Comparison of ENCODE assay signal across 21 cellular contexts in genomic region chr6:33952016-33952415, GRCh38.
DNase-seq lines count a peak whose midpoint lies in the region; FAIRE-seq and TF ChIP-seq lines count a peak whose summit lies in the region.
"Had no signal": no experiment of that assay in that cellular context is flagged by ENCODE, and none has a peak within 500 bp of the region (broad histone marks: within the 10 kb centered on the region; RNA-seq: fewer than 3 reads in every experiment).

No MANE protein-coding gene starts in this region.

- 0 out of 2 replicates have a peak overlapping the region, but pooled peaks have one; percentile 7 for H2AK5ac ChIP-seq in H1 (ENCODE audit: low read depth, low read length)

- H3K79me2 ChIP-seq in H1 (ENCODE audit: control insufficient read depth in 1 of 2, insufficient read depth in 2 of 2, low read length in 2 of 2): no peaks in the 10 kb centered on the region

- H3K18ac ChIP-seq in H1 (ENCODE audit: extremely low read depth, low read length): no peak overlapping the region

- H2BK5ac ChIP-seq in H1 (ENCODE audit: low read depth, low read length): no peak overlapping the region

- no peak overlapping the region for H4K5ac ChIP-seq in H1 (ENCODE audit: insufficient read length, low read depth, low read length)

- POLR2A ChIA-PET in H1 (lab: Charles Lee; ENCODE audit: partially characterized antibody): interaction anchor here (0.6 to 1.1 kb wide), 2 partner anchors 17 to 46 kb away, joined by 3 read pairs; no protein-coding TSS in a partner anchor

- H4K91ac ChIP-seq in H1 (replicated peaks; ENCODE audit: insufficient read length, low read length): no peak overlapping the region

- H3K9ac ChIP-seq in H1 (replicated peaks in 1 of 4; ENCODE audit: extremely low read depth in 1 of 4, low read depth in 3 of 4, low read length in 3 of 4): no peak overlapping the region
- H3K9ac ChIP-seq in kidney (ENCODE audit: low read length in 2 of 2): no peak overlapping the region
- H3K9ac ChIP-seq: BLaER1 had no signal

- H3K23ac ChIP-seq in H1 (ENCODE audit: insufficient read length): no peak overlapping the region

- H3K27ac ChIP-seq in H1 (ENCODE audit: low read depth, low read length) (no peak overlapping the region), kidney (ENCODE audit: low read depth in 2 of 2, low read length in 2 of 2) (no peak overlapping the region)
- H3K27ac ChIP-seq: BLaER1, C4-2B had no signal

- DNase-seq in 8988T (peak; percentile 4), H1 (ENCODE audit: low read depth in 1 of 2, low spot score in 2 of 2) (no peak), kidney (peak; percentile 44), posterior vena cava (ENCODE audit: low spot score) (peak; percentile 45), T1000 (lab: John Stamatoyannopoulos, UW) (no peak), NCI-H226 (no peak), GM13977 (ENCODE audit: low spot score) (no peak)
- DNase-seq: Caco-2; CD4-positive, CD25-positive, alpha-beta regulatory T cell; CD8-positive, alpha-beta T cell; DND-41; HFFc6 had no signal

- no peaks in the 10 kb centered on the region; a peak in 3 of 7 replicates for H3K27me3 ChIP-seq in H1 (replicated peaks in 1 of 4; ENCODE audit: control insufficient read depth in 3 of 4, extremely low read depth in 1 of 4, insufficient read depth in 3 of 4, low read length in 3 of 4)
- H3K27me3 ChIP-seq: BLaER1 had no signal

- H3K4me1 ChIP-seq in H1 (replicated peaks in 1 of 4; ENCODE audit: control insufficient read depth in 3 of 4, insufficient read depth in 4 of 4, low read length in 3 of 4) (peaks cover 0 to 10% (median 8%) of the 10 kb centered on the region in 4 experiments; a peak in 6 of 7 replicates), kidney (ENCODE audit: control insufficient read depth in 1 of 2, insufficient read depth in 1 of 2, low read depth in 1 of 2, low read length in 2 of 2) (no peaks in the 10 kb centered on the region)
- H3K4me1 ChIP-seq: Caco-2, HAP-1 had no signal

- H3K14ac ChIP-seq in H1 (ENCODE audit: insufficient read length): no peak overlapping the region

- H4K8ac ChIP-seq in H1 (ENCODE audit: extremely low read depth, insufficient read depth, low read length): 0 out of 2 replicates have a peak overlapping the region, but pooled peaks have one; percentile 7

- H2BK15ac ChIP-seq in H1 (ENCODE audit: low read length): no peak overlapping the region

- no peaks in the 10 kb centered on the region for H3K79me1 ChIP-seq in H1 (ENCODE audit: low read depth, low read length)

- H3K23me2 ChIP-seq in H1 (ENCODE audit: low read depth, low read length): 0 out of 2 replicates have a peak, but pooled peaks cover 1% of the 10 kb centered on the region

- no peak overlapping the region for H3K4ac ChIP-seq in H1 (replicated peaks; ENCODE audit: insufficient read length, low read depth, low read length)

- in situ Hi-C loops in GM13977 (cut with MboI; ENCODE audit: low pct_unique_long_range_greater_than_20kb, low sequenced_read_pairs, unreplicated experiment): no loop called here

- H2BK120ac ChIP-seq in H1 (replicated peaks; ENCODE audit: low read depth, low read length): no peak overlapping the region

- H3K36me3 ChIP-seq in H1 (ENCODE audit: control insufficient read depth in 2 of 4, insufficient read depth in 4 of 4, low read length in 3 of 4) (no peaks in the 10 kb centered on the region), kidney (ENCODE audit: control insufficient read depth in 1 of 2, insufficient read depth in 2 of 2, low read length in 2 of 2) (no peaks in the 10 kb centered on the region)
- H3K36me3 ChIP-seq: BLaER1, HAP-1 had no signal

- no peak for FAIRE-seq in H1 (lab: Jason Lieb, UNC)
- no peak for FAIRE-seq in kidney (lab: Jason Lieb, UNC)
- FAIRE-seq: A204.1, G401.6, GM12892, GM19239, H54 had no signal

- H3K9me3 ChIP-seq in H1 (ENCODE audit: insufficient read depth in 2 of 2, low read depth in 1 of 2, low read length in 1 of 2): no peaks in the 10 kb centered on the region
- H3K9me3 ChIP-seq in kidney (ENCODE audit: control insufficient read depth in 1 of 2, low read length in 2 of 2): no peaks in the 10 kb centered on the region
- H3K9me3 ChIP-seq: BLaER1, Caco-2, HAP-1 had no signal

- CTCF ChIA-PET in H1 (lab: Charles Lee; ENCODE audit: partially characterized antibody): interaction anchor here (1.0 to 2.1 kb wide), 11 partner anchors 8 to 241 kb away, joined by 3 to 11 read pairs (median 4); partner anchors contain the start of gene UQCC2

- H3K4me2 ChIP-seq in H1 (ENCODE audit: insufficient read depth in 1 of 2, low read depth in 2 of 2, low read length in 2 of 2): no peak overlapping the region
- H3K4me2 ChIP-seq: GM23338 had no signal

- peak overlapping the region; percentile 65; the same call in 1 of the 2 replicates for H2BK12ac ChIP-seq in H1 (ENCODE audit: low read depth, low read length)

- TF ChIP-seq POLR2A in H1 (IDR thresholded peaks at IDR 0.05; ENCODE audit: control extremely low read depth in 1 of 2, low read depth in 2 of 2, low read length in 2 of 2): no peak

- no peak for TF ChIP-seq RAD21 in H1 (IDR thresholded peaks at IDR 0.05 in 1 of 2, conservative IDR thresholded peaks at IDR 0.05 in 1 of 2; ENCODE audit: low read depth in 2 of 2, low read length in 2 of 2)

- no peaks in the 10 kb centered on the region for H4K20me1 ChIP-seq in H1 (replicated peaks in 1 of 2; ENCODE audit: control insufficient read depth in 1 of 2, insufficient read depth in 2 of 2, low read length in 2 of 2)
- H4K20me1 ChIP-seq: BLaER1 had no signal

- TF ChIP-seq CTCF in H1 (IDR thresholded peaks at IDR 0.05; ENCODE audit: control extremely low read depth in 1 of 3, insufficient read depth in 1 of 3, low read depth in 1 of 3, low read length in 3 of 3): no peak
- TF ChIP-seq CTCF in kidney (IDR thresholded peaks at IDR 0.05; ENCODE audit: borderline replicate concordance, extremely low read depth, insufficient read depth): no peak
- no peak for TF ChIP-seq CTCF in GM13977 (IDR thresholded peaks at IDR 0.05; ENCODE audit: extremely low read depth, insufficient read depth, missing control alignments)

- no peak for TF ChIP-seq EP300 in H1 (IDR thresholded peaks at IDR 0.05; ENCODE audit: borderline replicate concordance in 1 of 2, low read depth in 2 of 2, low read length in 2 of 2)

- no peak overlapping the region for H2AFZ ChIP-seq in H1 (ENCODE audit: low read length)

- H3K56ac ChIP-seq in H1 (replicated peaks; ENCODE audit: insufficient read length, low read depth, low read length): no peak overlapping the region

- intact Hi-C loops in kidney (cut with DNase I) (no loop called here), posterior vena cava (cut with DNase I) (no loop called here)

- H3K4me3 ChIP-seq in H1 (ENCODE audit: extremely low read depth in 1 of 4, insufficient read depth in 2 of 4, low read depth in 3 of 4, low read length in 4 of 4) (no peak overlapping the region), kidney (ENCODE audit: low read length in 2 of 2) (no peak overlapping the region)
- H3K4me3 ChIP-seq: BLaER1, GM23338, HAP-1 had no signal

- 80% methylated on average over 4 of the region's 4 CpGs; no CpG with 5 or more reads in 1 of the 2 experiments for WGBS in H1 (ENCODE audit: extremely low coverage in 1 of 2, insufficient coverage in 1 of 2, insufficient read length in 1 of 2, insufficient replicate concordance in 2 of 2, low coverage in 1 of 2, low lambda C conversion rate in 2 of 2, missing lambda C conversion rate in 1 of 2), 2 experiments

- no peak overlapping the region for H2BK20ac ChIP-seq in H1 (ENCODE audit: low read length)

TF ChIP-seq in H1, 55 proteins besides CTCF, POLR2A, EP300 and RAD21:
- TF ChIP-seq USF2 (IDR thresholded peaks at IDR 0.05; ENCODE audit: low read length): no peak
- TF ChIP-seq POLR2AphosphoS5 (IDR thresholded peaks at IDR 0.05; ENCODE audit: low read depth, low read length): no peak
- no peak for TF ChIP-seq CEBPB (IDR thresholded peaks at IDR 0.05; ENCODE audit: low read depth, low read length)
- TF ChIP-seq MAFK (IDR thresholded peaks at IDR 0.05; ENCODE audit: low read depth, low read length): no peak
- TF ChIP-seq BACH1 (IDR thresholded peaks at IDR 0.05; ENCODE audit: low read length): no peak
- no peak for TF ChIP-seq JUND (IDR thresholded peaks at IDR 0.05; ENCODE audit: low read length)
- no peak for TF ChIP-seq SRF (IDR thresholded peaks at IDR 0.05; ENCODE audit: low read depth, low read length)
- no peak for TF ChIP-seq YY1 (IDR thresholded peaks at IDR 0.05; ENCODE audit: low read depth, low read length)
- no peak for TF ChIP-seq GABPA (IDR thresholded peaks at IDR 0.05; ENCODE audit: borderline replicate concordance, insufficient read depth, low read length)
- no peak for TF ChIP-seq TAF7 (optimal IDR thresholded peaks at IDR 0.05; ENCODE audit: borderline replicate concordance, low read depth, low read length)
- TF ChIP-seq, protein P1, sequence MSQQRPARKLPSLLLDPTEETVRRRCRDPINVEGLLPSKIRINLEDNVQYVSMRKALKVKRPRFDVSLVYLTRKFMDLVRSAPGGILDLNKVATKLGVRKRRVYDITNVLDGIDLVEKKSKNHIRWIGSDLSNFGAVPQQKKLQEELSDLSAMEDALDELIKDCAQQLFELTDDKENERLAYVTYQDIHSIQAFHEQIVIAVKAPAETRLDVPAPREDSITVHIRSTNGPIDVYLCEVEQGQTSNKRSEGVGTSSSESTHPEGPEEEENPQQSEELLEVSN (IDR thresholded peaks at IDR 0.05): no peak
- TF ChIP-seq CTBP2 (IDR thresholded peaks at IDR 0.05; ENCODE audit: borderline replicate concordance, insufficient read depth, insufficient read length, low read length): no peak
- no peak for TF ChIP-seq SP2 (IDR thresholded peaks at IDR 0.05; ENCODE audit: low read length)
- no peak for TF ChIP-seq CBX8 (IDR thresholded peaks at IDR 0.05; ENCODE audit: borderline replicate concordance, low read depth, low read length)
- no peak for TF ChIP-seq SP4 (IDR thresholded peaks at IDR 0.05; ENCODE audit: low read length)
- TF ChIP-seq GTF2F1 (IDR thresholded peaks at IDR 0.05; ENCODE audit: borderline replicate concordance, low read depth, low read length): no peak
- no peak for TF ChIP-seq ATF3 (IDR thresholded peaks at IDR 0.05; ENCODE audit: insufficient read depth, low read depth, low read length)
- TF ChIP-seq KDM4A (IDR thresholded peaks at IDR 0.05; ENCODE audit: low read depth, low read length, severe bottlenecking): no peak
TF ChIP-seq in H1: peak in this region for 0.

Comparison
In these comparisons a context has a peak if more than half of its experiments do, and no peak if none do; other contexts are left out.
1. DNase-seq: peak in 8988T (single experiment), kidney (single experiment) and posterior vena cava (single experiment); none in H1 (0 of 2), T1000 (single experiment), NCI-H226 (single experiment) and GM13977 (single experiment).